ENCODE assay signal across 25 cellular contexts in the genomic region with DNA sequence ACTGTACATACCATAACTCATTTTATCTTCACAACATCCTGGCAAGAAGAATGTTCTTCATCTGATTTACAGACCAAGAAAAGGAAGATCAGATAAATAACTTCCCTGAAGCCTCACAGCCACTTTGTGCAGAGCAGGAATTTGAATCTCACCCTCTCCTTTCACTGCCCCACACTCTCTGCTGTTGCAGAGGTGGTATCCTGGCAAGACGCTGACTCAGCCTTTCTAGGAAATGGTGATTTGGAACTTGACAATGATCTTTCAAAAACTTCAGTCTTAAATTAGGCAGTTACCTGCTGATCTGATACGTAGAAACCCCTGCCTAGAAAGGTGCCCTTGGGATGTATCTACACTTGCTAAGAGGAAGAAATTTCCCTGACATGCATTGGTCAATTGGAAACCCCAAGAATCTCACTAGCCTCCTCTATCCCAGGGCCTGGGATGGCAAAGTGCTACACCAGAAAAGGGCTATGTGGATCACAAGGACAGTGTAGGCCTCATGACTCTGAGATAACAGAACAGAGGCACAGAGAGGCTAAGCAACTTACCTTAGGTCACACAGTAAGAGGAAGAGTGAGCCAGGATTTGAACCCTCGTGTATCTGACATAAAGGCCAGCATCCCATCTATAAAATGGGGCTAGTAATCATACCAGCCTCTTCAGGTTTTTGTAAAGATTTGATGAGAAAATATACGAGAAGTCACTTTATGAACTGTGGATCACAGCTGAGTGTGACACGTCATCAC. TPM values are rescaled to one million over a fixed set of nuclear protein-coding genes. Genes with fewer than 3 reads are reported as not detected.
DNase-seq lines count a peak whose midpoint lies in the region; ATAC-seq, FAIRE-seq and TF ChIP-seq lines count a peak whose summit lies in the region.
"Had no signal": no experiment of that assay in that cellular context is flagged by ENCODE, and none has a peak within 500 bp of the region (broad histone marks: within the 10 kb centered on the region; RNA-seq: fewer than 3 reads in every experiment).

No MANE protein-coding gene starts in this region.

- H3K4me1 ChIP-seq in GM23338 (ENCODE audit: insufficient read depth) = peaks cover 3% of the 10 kb centered on the region; the same call in 1 of the 2 replicates
- peaks cover 0 to 7% of the 10 kb centered on the region in 2 experiments; a peak in 3 of 5 replicates for H3K4me1 ChIP-seq in K562 (replicated peaks in 1 of 2; ENCODE audit: control insufficient read depth in 2 of 2, insufficient read depth in 2 of 2, low read length in 2 of 2)
- no peaks in the 10 kb centered on the region for H3K4me1 ChIP-seq in left lung
- H3K4me1 ChIP-seq: BE2C, HAP-1 had no signal

- no peaks in the 10 kb centered on the region for H3K79me2 ChIP-seq in GM23338 (replicated peaks; ENCODE audit: insufficient read depth)
- H3K79me2 ChIP-seq in K562 (ENCODE audit: control insufficient read depth, insufficient read depth, low read length) = no peaks in the 10 kb centered on the region

- H3K9me2 ChIP-seq in GM23338 (ENCODE audit: insufficient read depth) = no peaks in the 10 kb centered on the region

- peaks cover 22% of the 10 kb centered on the region for H3K27me3 Mint-ChIP-seq in activated CD4-positive, alpha-beta T cell treated with anti-CD3 and anti-CD28 coated beads, Interleukin-2, amount 10 ng/mL, durations not matched to agents 24 days and 14 days
- peaks cover 21% of the 10 kb centered on the region for H3K27me3 Mint-ChIP-seq in activated CD4-positive, alpha-beta T cell treated with anti-CD3 and anti-CD28 coated beads, Interleukin-2, amount 10 ng/mL, durations not matched to agents 7 days and 5 days
- peaks cover 3% of the 10 kb centered on the region for H3K27me3 Mint-ChIP-seq in GM23338 (ENCODE audit: insufficient read depth, low read depth, poor library complexity)

- H2AFZ ChIP-seq in GM23338 (0 out of 2 replicates have a peak overlapping the region, but pooled peaks have one; percentile 12), K562 (ENCODE audit: low read depth, low read length) (no peak overlapping the region)

- no peaks in the 10 kb centered on the region for H3K27me3 ChIP-seq in GM23338 (ENCODE audit: insufficient read depth)
- peaks cover 2 to 11% of the 10 kb centered on the region in 2 experiments; a peak in 4 of 5 replicates for H3K27me3 ChIP-seq in K562 (ENCODE audit: control insufficient read depth in 2 of 2, insufficient read depth in 2 of 2, low read length in 2 of 2)
- peaks cover 1 to 35% of the 10 kb centered on the region in 2 donors for H3K27me3 ChIP-seq in left lung
- H3K27me3 ChIP-seq: BE2C had no signal

- H3K4me2 ChIP-seq in GM23338 (no peak overlapping the region), K562 (ENCODE audit: insufficient read depth, low read length) (no peak overlapping the region)
- H3K4me2 ChIP-seq: KMS-11 had no signal

- 0% methylated on average over 4 of the region's 5 CpGs for WGBS in K562 (ENCODE audit: insufficient coverage, low coverage, missing lambda C conversion rate)

- H3K9me3 Mint-ChIP-seq in activated CD4-positive, alpha-beta T cell treated with anti-CD3 and anti-CD28 coated beads, Interleukin-2, amount 10 ng/mL, durations not matched to agents 24 days and 14 days = no peaks in the 10 kb centered on the region
- H3K9me3 Mint-ChIP-seq in activated CD4-positive, alpha-beta T cell treated with anti-CD3 and anti-CD28 coated beads, Interleukin-2, amount 10 ng/mL, durations not matched to agents 7 days and 5 days = no peaks in the 10 kb centered on the region
- H3K9me3 Mint-ChIP-seq in GM23338 = no peaks in the 10 kb centered on the region
- H3K9me3 Mint-ChIP-seq: CD8-positive, alpha-beta memory T cell had no signal

- BruUV-seq in K562 (replicated peaks; lab: Mats Ljungman, UMichigan) = no TSS peak

- H3K36me3 ChIP-seq in GM23338 (ENCODE audit: insufficient read depth) (no peaks in the 10 kb centered on the region), K562 (ENCODE audit: control insufficient read depth, insufficient read depth, low read length) (no peaks in the 10 kb centered on the region), left lung (no peaks in the 10 kb centered on the region)
- H3K36me3 ChIP-seq: BE2C, HAP-1 had no signal

- H3K4me3 ChIP-seq in GM23338 (no peak overlapping the region), K562 (no peak overlapping the region), left lung (no peak overlapping the region)
- H3K4me3 ChIP-seq: HAP-1 had no signal

- intact Hi-C loops in activated CD4-positive, alpha-beta T cell treated with anti-CD3 and anti-CD28 coated beads, Interleukin-2, amount 10 ng/mL, durations not matched to agents 24 days and 14 days (cut with micrococcal nuclease) = no loop called here
- intact Hi-C loops in K562 (cut with micrococcal nuclease) = no loop called here
- intact Hi-C loops in left lung (cut with DNase I) = no loop called here

- no peak overlapping the region for H3K4me3 Mint-ChIP-seq in activated CD4-positive, alpha-beta T cell treated with anti-CD3 and anti-CD28 coated beads, Interleukin-2, amount 10 ng/mL, durations not matched to agents 24 days and 14 days
- no peak overlapping the region for H3K4me3 Mint-ChIP-seq in activated CD4-positive, alpha-beta T cell treated with anti-CD3 and anti-CD28 coated beads, Interleukin-2, amount 10 ng/mL, durations not matched to agents 7 days and 5 days
- no peak overlapping the region for H3K4me3 Mint-ChIP-seq in GM23338
- H3K4me3 Mint-ChIP-seq: CD4-positive, CD25-positive, alpha-beta regulatory T cell; CD8-positive, alpha-beta memory T cell had no signal

- no peak for TF ChIP-seq CTCF in GM23338 (conservative IDR thresholded peaks at IDR 0.05; ENCODE audit: low read depth in 2 of 2)
- TF ChIP-seq CTCF in K562 (IDR thresholded peaks at IDR 0.05 in 2 of 3, conservative IDR thresholded peaks at IDR 0.05 in 1 of 3; ENCODE audit: insufficient read depth in 2 of 3, low read depth in 1 of 3, low read length in 3 of 3) = no peak
- no peak for TF ChIP-seq CTCF in left lung (IDR thresholded peaks at IDR 0.05)

- no peaks in the 10 kb centered on the region for H3K9me1 ChIP-seq in K562 (ENCODE audit: control insufficient read depth, insufficient read depth, low read length)

- H3K9me3 ChIP-seq in K562 (replicated peaks; ENCODE audit: control insufficient read depth, insufficient read depth, low read depth, low read length) (no peaks in the 10 kb centered on the region), left lung (no peaks in the 10 kb centered on the region)
- H3K9me3 ChIP-seq: BE2C, Caco-2, HAP-1 had no signal

- H3K27ac ChIP-seq in GM23338 (ENCODE audit: low read depth) = no peak overlapping the region
- H3K27ac ChIP-seq in K562 (ENCODE audit: extremely low read depth, low read depth, low read length) = no peak overlapping the region
- no peak overlapping the region for H3K27ac ChIP-seq in left lung
- H3K27ac ChIP-seq: KMS-11 had no signal

- TF ChIP-seq RAD21 in K562 (CRISPR knock-in tag; conservative IDR thresholded peaks at IDR 0.05 in 1 of 2, IDR thresholded peaks at IDR 0.05 in 1 of 2) = no peak

- in situ Hi-C loops in K562 (cut with MboI) = no loop called here

- no peak overlapping the region for H3K27ac Mint-ChIP-seq in activated CD4-positive, alpha-beta T cell treated with anti-CD3 and anti-CD28 coated beads, Interleukin-2, amount 10 ng/mL, durations not matched to agents 24 days and 14 days
- H3K27ac Mint-ChIP-seq in activated CD4-positive, alpha-beta T cell treated with anti-CD3 and anti-CD28 coated beads, Interleukin-2, amount 10 ng/mL, durations not matched to agents 7 days and 5 days = no peak overlapping the region
- H3K27ac Mint-ChIP-seq in GM23338 = no peak overlapping the region; the same call in 1 of the 2 replicates
- H3K27ac Mint-ChIP-seq: CD4-positive, CD25-positive, alpha-beta regulatory T cell; CD8-positive, alpha-beta memory T cell had no signal

- no peak for TF ChIP-seq EP300 in K562 (IDR thresholded peaks at IDR 0.05; ENCODE audit: low read length)

- TF ChIP-seq POLR2A in K562 (conservative IDR thresholded peaks at IDR 0.05) = no peak

- CTCF ChIA-PET in activated CD4-positive, alpha-beta T cell treated with anti-CD3 and anti-CD28 coated beads, Interleukin-2, amount 10 ng/mL, durations not matched to agents 7 days and 5 days (lab: Charles Lee) = no interaction called here
- CTCF ChIA-PET in K562 (lab: Yijun Ruan, JAX; ENCODE audit: low intra/inter-chr PET ratio) = no interaction called here

- H3K9ac ChIP-seq in K562 (ENCODE audit: insufficient read depth in 1 of 2, low read depth in 2 of 2, low read length in 2 of 2) = no peak overlapping the region
- H3K9ac ChIP-seq: KMS-11 had no signal

- DNase-seq in activated CD4-positive, alpha-beta T cell treated with anti-CD3 and anti-CD28 coated beads, Interleukin-2, amount 10 ng/mL, durations not matched to agents 24 days and 14 days = peak; percentile 52
- DNase-seq in activated CD4-positive, alpha-beta T cell treated with anti-CD3 and anti-CD28 coated beads, Interleukin-2, amount 10 ng/mL, durations not matched to agents 7 days and 5 days = no peak
- DNase-seq in GM23338 (ENCODE audit: low spot score) (no peak), K562 (ENCODE audit: extremely low read depth in 1 of 4, low spot score in 3 of 4) (no peak), iPS-NIHi11 (ENCODE audit: low spot score) (peak; percentile 1), left lung (no peak), COLO829 (ENCODE audit: low spot score) (no peak)
- DNase-seq: ACHN; BE2C; C1 segment of cervical spinal cord; Caco-2; CD4-positive, CD25-positive, alpha-beta regulatory T cell; CD8-positive, alpha-beta memory T cell; DMS79; GDM1 had no signal

- peaks cover 6% of the 10 kb centered on the region for H3K4me1 Mint-ChIP-seq in activated CD4-positive, alpha-beta T cell treated with anti-CD3 and anti-CD28 coated beads, Interleukin-2, amount 10 ng/mL, durations not matched to agents 24 days and 14 days
- peaks cover 4% of the 10 kb centered on the region for H3K4me1 Mint-ChIP-seq in activated CD4-positive, alpha-beta T cell treated with anti-CD3 and anti-CD28 coated beads, Interleukin-2, amount 10 ng/mL, durations not matched to agents 7 days and 5 days
- peaks cover 5% of the 10 kb centered on the region; the same call in 2 of the 3 replicates for H3K4me1 Mint-ChIP-seq in GM23338
- H3K4me1 Mint-ChIP-seq: CD4-positive, CD25-positive, alpha-beta regulatory T cell; CD8-positive, alpha-beta memory T cell had no signal

- POLR2A ChIA-PET in activated CD4-positive, alpha-beta T cell treated with anti-CD3 and anti-CD28 coated beads, Interleukin-2, amount 10 ng/mL, durations not matched to agents 7 days and 5 days (lab: Charles Lee) = no interaction called here
- POLR2A ChIA-PET in K562 (lab: Yijun Ruan, JAX) = no interaction called here

- no peak for FAIRE-seq in K562 (lab: Jason Lieb, UNC)
- FAIRE-seq: D721Med, GM12892, GM18507, HTR-8/SVneo had no signal

- H3F3A ChIP-seq in GM23338 (replicated peaks; ENCODE audit: low read depth) = no peaks in the 10 kb centered on the region

- H3K36me3 Mint-ChIP-seq in activated CD4-positive, alpha-beta T cell treated with anti-CD3 and anti-CD28 coated beads, Interleukin-2, amount 10 ng/mL, durations not matched to agents 24 days and 14 days (ENCODE audit: low read depth) = no peaks in the 10 kb centered on the region
- H3K36me3 Mint-ChIP-seq in activated CD4-positive, alpha-beta T cell treated with anti-CD3 and anti-CD28 coated beads, Interleukin-2, amount 10 ng/mL, durations not matched to agents 7 days and 5 days (ENCODE audit: low read depth) = no peaks in the 10 kb centered on the region
- no peaks in the 10 kb centered on the region for H3K36me3 Mint-ChIP-seq in GM23338 (ENCODE audit: low read depth)
- H3K36me3 Mint-ChIP-seq: CD4-positive, CD25-positive, alpha-beta regulatory T cell; CD8-positive, alpha-beta memory T cell had no signal

- H4K20me1 ChIP-seq in GM23338 (replicated peaks; ENCODE audit: insufficient read depth) (no peaks in the 10 kb centered on the region), K562 (replicated peaks; ENCODE audit: control insufficient read depth, insufficient read depth, low read length) (no peaks in the 10 kb centered on the region)

- ATAC-seq in GM23338 (no peak), K562 (no peak), GM18870 (IDR thresholded peaks at IDR 0.05; ENCODE audit: unreplicated experiment) (no peak), left lung (no peak)

RNA-seq across cellular contexts. Expression of gene FBXO39, which starts 17.9 kb away (rescaled TPM):
- 0.26 and 0.36 TPM in 2 replicates for total RNA-seq in activated CD4-positive, alpha-beta T cell treated with anti-CD3 and anti-CD28 coated beads, Interleukin-2, amount 10 ng/mL, durations not matched to agents 24 days and 14 days
- 1 to 10 TPM; 7.8 to 8.9 TPM for total RNA-seq in activated CD4-positive, alpha-beta T cell treated with anti-CD3 and anti-CD28 coated beads, Interleukin-2, amount 10 ng/mL, durations not matched to agents 7 days and 5 days
- 0.19 TPM in 1 of 2 replicates, not detected in the other for total RNA-seq in GM23338 (2014; rRNA removed; shearing (Covaris generic))
- polyA plus RNA-seq in GM23338 (2016; fragmentation: Nextera tagmentation; extraction: Ambion mirVana) (0.17 TPM in 1 of 2 replicates, not detected in the other), K562 (2011; rRNA removed) (not detected in 2 replicates), K562 (2014; fragmentation: Illumina TruSeq; extraction: Trizol) (not detected in 2 replicates), K562 (2014; fragmentation: Nextera tagmentation; extraction: Ambion mirVana) (not detected), K562 (2014; rRNA removed) (not detected in 2 replicates)
- total RNA-seq in K562 (2011; cell fraction: chromatin; rRNA removed; ENCODE audit: low replicate concordance) = not detected in 2 replicates
- not detected in 2 replicates for total RNA-seq in K562 (2011; cell fraction: nucleolus; rRNA removed)
- not detected in 2 replicates for total RNA-seq in K562 (2011; cell fraction: nucleoplasm; rRNA removed)
- total RNA-seq in K562 (2014; rRNA removed) (not detected in 2 replicates), K562 (2014; rRNA removed; fragmentation: Illumina TruSeq; extraction: Trizol) (not detected in 2 replicates), K562 (2015; rRNA removed; fragmentation: Illumina TruSeq; extraction: Trizol) (not detected in 2 replicates), K562 (2021) (not detected in 2 replicates), left lung (under 1 TPM in 1 of 2 donors, not detected in 1; 0.17 TPM)
- polyA plus RNA-seq in K562 (2011; cell fraction: cytosol; rRNA removed) = not detected in 2 replicates
- polyA plus RNA-seq in K562 (2011; cell fraction: nucleus; rRNA removed) = not detected in 2 replicates
- polyA plus RNA-seq in K562 (2012) = not detected in 2 replicates
- polyA minus RNA-seq in K562 (2011; rRNA and poly(A)+ RNA removed) = not detected in 2 replicates
- not detected in 2 replicates for polyA minus RNA-seq in K562 (2011; cell fraction: cytosol; rRNA and poly(A)+ RNA removed)
- polyA minus RNA-seq in K562 (2011; cell fraction: nucleus; rRNA and poly(A)+ RNA removed) = not detected in 2 replicates
- total RNA-seq: A172; Caco-2; CD8-positive, alpha-beta memory T cell had no signal
- polyA plus RNA-seq: CD8-positive, alpha-beta memory T cell had no signal

RNA-seq across cellular contexts. Expression of gene TEKT1, which starts 37.6 kb away (rescaled TPM):
- total RNA-seq in activated CD4-positive, alpha-beta T cell treated with anti-CD3 and anti-CD28 coated beads, Interleukin-2, amount 10 ng/mL, durations not matched to agents 24 days and 14 days = not detected in 2 replicates
- not detected for total RNA-seq in activated CD4-positive, alpha-beta T cell treated with anti-CD3 and anti-CD28 coated beads, Interleukin-2, amount 10 ng/mL, durations not matched to agents 7 days and 5 days
- total RNA-seq in GM23338 (2014; rRNA removed; shearing (Covaris generic)) = not detected in 2 replicates
- polyA plus RNA-seq in GM23338 (2016; fragmentation: Nextera tagmentation; extraction: Ambion mirVana) (not detected in 2 replicates), K562 (2011; rRNA removed) (not detected in 2 replicates), K562 (2014; fragmentation: Illumina TruSeq; extraction: Trizol) (not detected in 2 replicates), K562 (2014; fragmentation: Nextera tagmentation; extraction: Ambion mirVana) (under 1 TPM in 1 of 2 experiments, not detected in 1; 0.06 TPM), K562 (2014; rRNA removed) (not detected in 2 replicates)
- total RNA-seq in K562 (2011; cell fraction: chromatin; rRNA removed; ENCODE audit: low replicate concordance) = not detected in 2 replicates
- total RNA-seq in K562 (2011; cell fraction: nucleolus; rRNA removed) = not detected in 2 replicates
- not detected in 2 replicates for total RNA-seq in K562 (2011; cell fraction: nucleoplasm; rRNA removed)
- total RNA-seq in K562 (2014; rRNA removed) (not detected in 2 replicates), K562 (2014; rRNA removed; fragmentation: Illumina TruSeq; extraction: Trizol) (not detected in 2 replicates), K562 (2015; rRNA removed; fragmentation: Illumina TruSeq; extraction: Trizol) (not detected in 2 replicates), K562 (2021) (not detected in 2 replicates), left lung (1 to 10 TPM in 1 of 2 donors, not detected in 1; 4.9 TPM)
- polyA plus RNA-seq in K562 (2011; cell fraction: cytosol; rRNA removed) = not detected in 2 replicates
- not detected in 2 replicates for polyA plus RNA-seq in K562 (2011; cell fraction: nucleus; rRNA removed)
- not detected in 2 replicates for polyA plus RNA-seq in K562 (2012)
- polyA minus RNA-seq in K562 (2011; rRNA and poly(A)+ RNA removed) = 0.06 TPM in 1 of 2 replicates, not detected in the other
- polyA minus RNA-seq in K562 (2011; cell fraction: cytosol; rRNA and poly(A)+ RNA removed) = not detected in 2 replicates
- not detected in 2 replicates for polyA minus RNA-seq in K562 (2011; cell fraction: nucleus; rRNA and poly(A)+ RNA removed)
- total RNA-seq: A172; Caco-2; CD4-positive, CD25-positive, alpha-beta regulatory T cell; CD8-positive, alpha-beta memory T cell; Daoy; H4 had no signal
- polyA plus RNA-seq: CD4-positive, CD25-positive, alpha-beta regulatory T cell; CD8-positive, alpha-beta memory T cell had no signal

RNA-seq across cellular contexts. Expression of gene XAF1, which starts 38.1 kb away (rescaled TPM):
- total RNA-seq in activated CD4-positive, alpha-beta T cell treated with anti-CD3 and anti-CD28 coated beads, Interleukin-2, amount 10 ng/mL, durations not matched to agents 24 days and 14 days = 34.1 and 37.6 TPM in 2 replicates
- 100 to 1,000 TPM; 446 to 497 TPM for total RNA-seq in activated CD4-positive, alpha-beta T cell treated with anti-CD3 and anti-CD28 coated beads, Interleukin-2, amount 10 ng/mL, durations not matched to agents 7 days and 5 days
- not detected in 2 replicates for total RNA-seq in GM23338 (2014; rRNA removed; shearing (Covaris generic))
- not detected in 2 replicates for polyA plus RNA-seq in GM23338 (2016; fragmentation: Nextera tagmentation; extraction: Ambion mirVana)
- total RNA-seq in K562 (2011; cell fraction: chromatin; rRNA removed; ENCODE audit: low replicate concordance) = not detected in 2 replicates
- total RNA-seq in K562 (2011; cell fraction: nucleolus; rRNA removed) = not detected in 2 replicates
- not detected in 2 replicates for total RNA-seq in K562 (2011; cell fraction: nucleoplasm; rRNA removed)
- 0.09 TPM in 1 of 2 replicates, not detected in the other for total RNA-seq in K562 (2014; rRNA removed)
- total RNA-seq in K562 (2014; rRNA removed; fragmentation: Illumina TruSeq; extraction: Trizol) = 0.07 TPM in 1 of 2 replicates, not detected in the other
- 0.18 and 0.19 TPM in 2 replicates for total RNA-seq in K562 (2015; rRNA removed; fragmentation: Illumina TruSeq; extraction: Trizol)
- 0.22 and 0.47 TPM in 2 replicates for total RNA-seq in K562 (2021)
- polyA plus RNA-seq in K562 (2011; rRNA removed) = not detected in 2 replicates
- not detected in 2 replicates for polyA plus RNA-seq in K562 (2011; cell fraction: cytosol; rRNA removed)
- not detected in 2 replicates for polyA plus RNA-seq in K562 (2011; cell fraction: nucleus; rRNA removed)
- polyA plus RNA-seq in K562 (2012) = 0.34 and 1.4 TPM in 2 replicates
- 0.07 TPM in 1 of 2 replicates, not detected in the other for polyA plus RNA-seq in K562 (2014; fragmentation: Illumina TruSeq; extraction: Trizol)
- under 1 TPM in 1 of 2 experiments, not detected in 1; 0.11 TPM for polyA plus RNA-seq in K562 (2014; fragmentation: Nextera tagmentation; extraction: Ambion mirVana)
- polyA plus RNA-seq in K562 (2014; rRNA removed) = 0.07 TPM in 1 of 2 replicates, not detected in the other
- polyA minus RNA-seq in K562 (2011; rRNA and poly(A)+ RNA removed) = not detected in 2 replicates
- not detected in 2 replicates for polyA minus RNA-seq in K562 (2011; cell fraction: cytosol; rRNA and poly(A)+ RNA removed)
- polyA minus RNA-seq in K562 (2011; cell fraction: nucleus; rRNA and poly(A)+ RNA removed) = not detected in 2 replicates
- 10 to 100 TPM; 62.9 to 63.0 TPM for total RNA-seq in left lung
- total RNA-seq: A172 had no signal

Comparison
In these comparisons a context has a peak if more than half of its experiments do, and no peak if none do; other contexts are left out.
1. DNase-seq: peak in activated CD4-positive, alpha-beta T cell treated with anti-CD3 and anti-CD28 coated beads, Interleukin-2, amount 10 ng/mL, durations not matched to agents 24 days and 14 days (single experiment) and iPS-NIHi11 (single experiment); none in activated CD4-positive, alpha-beta T cell treated with anti-CD3 and anti-CD28 coated beads, Interleukin-2, amount 10 ng/mL, durations not matched to agents 7 days and 5 days (single experiment), GM23338 (single experiment), K562 (0 of 4), left lung (0 of 2) and COLO829 (single experiment).
2. RNA of gene XAF1, which starts 38.1 kb away (total RNA-seq): 446 to 497 TPM in activated CD4-positive, alpha-beta T cell treated with anti-CD3 and anti-CD28 coated beads, Interleukin-2, amount 10 ng/mL, durations not matched to agents 7 days and 5 days, 62.9 to 63.0 TPM in left lung and 34.1 to 37.6 TPM in activated CD4-positive, alpha-beta T cell treated with anti-CD3 and anti-CD28 coated beads, Interleukin-2, amount 10 ng/mL, durations not matched to agents 24 days and 14 days; 0.07 to 0.47 TPM in K562 and not detected in GM23338; every median in the first group is over 10 times any median in the second.